ENCODE assay signal across 1 cellular context in genomic region chr5:137619191-137619870, GRCh38.
TF ChIP-seq lines count a peak whose summit lies in the region.

No MANE protein-coding gene starts in this region.

TF ChIP-seq in GM23338, 12 proteins besides CTCF, POLR2A, EP300 and RAD21 (continued from another document):
- TF ChIP-seq ZNF462 (CRISPR knock-in tag; IDR thresholded peaks at IDR 0.05) (no peak), EZH2 (IDR thresholded peaks at IDR 0.05; ENCODE audit: low read depth, unreplicated experiment) (no peak), JUNB (IDR thresholded peaks at IDR 0.05; ENCODE audit: unreplicated experiment) (no peak), ZNF114 (CRISPR knock-in tag; IDR thresholded peaks at IDR 0.05) (no peak), NANOG (IDR thresholded peaks at IDR 0.05; ENCODE audit: borderline replicate concordance) (no peak)
